ENCODE assay signal across 9 cellular contexts in genomic region chr15:64247535-64247905, GRCh38.
DNase-seq lines count a peak whose midpoint lies in the region; TF ChIP-seq lines count a peak whose summit lies in the region.
"Had no signal": no experiment of that assay in that cellular context is flagged by ENCODE, and none has a peak within 500 bp of the region (broad histone marks: within the 10 kb centered on the region; RNA-seq: fewer than 3 reads in every experiment).

No MANE protein-coding gene starts in this region.

- H3K36me3 ChIP-seq in liver (ENCODE audit: control insufficient read depth in 4 of 4, insufficient read depth in 3 of 4, low read depth in 1 of 4, low read length in 3 of 4) = no peaks in the 10 kb centered on the region
- no peaks in the 10 kb centered on the region; the same call in 1 of the 2 replicates for H3K36me3 ChIP-seq in WERI-Rb-1

- H3K27me3 ChIP-seq in liver (ENCODE audit: control insufficient read depth in 4 of 4, insufficient read depth in 4 of 4, low read length in 3 of 4) (no peaks in the 10 kb centered on the region), WERI-Rb-1 (ENCODE audit: insufficient read depth, low read depth, severe bottlenecking) (no peaks in the 10 kb centered on the region)

- TF ChIP-seq RAD21 in liver (IDR thresholded peaks at IDR 0.05) = no peak

- TF ChIP-seq CTCF in liver (IDR thresholded peaks at IDR 0.05; ENCODE audit: low read depth, low read length, missing input control) (no peak), WERI-Rb-1 (IDR thresholded peaks at IDR 0.05; ENCODE audit: low read depth, low read length) (no peak)

- peak overlapping the region; percentile 23 for H3K27ac Mint-ChIP-seq in activated CD4-positive, alpha-beta memory T cell treated with anti-CD3 and anti-CD28 coated beads for 36 hours
- H3K27ac Mint-ChIP-seq in activated CD4-positive, alpha-beta memory T cell treated with anti-CD3 and anti-CD28 coated beads, Interleukin-2, amount 10 ng/mL, durations not matched to agents 7 days and 5 days = no peak overlapping the region
- H3K27ac Mint-ChIP-seq in activated naive CD8-positive, alpha-beta T cell treated with anti-CD3 and anti-CD28 coated beads for 36 hours = peak overlapping the region; percentile 37

- CTCF ChIA-PET in activated CD4-positive, alpha-beta memory T cell treated with anti-CD3 and anti-CD28 coated beads for 36 hours (lab: Charles Lee) = interaction anchor here (0.6 to 1.2 kb wide), 3 partner anchors 9 to 109 kb away, joined by 3 read pairs; no protein-coding TSS in a partner anchor
- CTCF ChIA-PET in activated CD4-positive, alpha-beta memory T cell treated with anti-CD3 and anti-CD28 coated beads, Interleukin-2, amount 10 ng/mL, durations not matched to agents 7 days and 5 days (lab: Charles Lee) = interaction anchor here (0.6 kb wide), 1 partner anchor 1558 kb away, joined by 4 read pairs; no protein-coding TSS in a partner anchor

- H3K36me3 Mint-ChIP-seq in activated CD4-positive, alpha-beta memory T cell treated with anti-CD3 and anti-CD28 coated beads for 36 hours = peaks cover 14% of the 10 kb centered on the region
- peaks cover 18% of the 10 kb centered on the region for H3K36me3 Mint-ChIP-seq in activated CD4-positive, alpha-beta memory T cell treated with anti-CD3 and anti-CD28 coated beads, Interleukin-2, amount 10 ng/mL, durations not matched to agents 7 days and 5 days (ENCODE audit: low read depth)
- peaks cover 27% of the 10 kb centered on the region for H3K36me3 Mint-ChIP-seq in activated naive CD8-positive, alpha-beta T cell treated with anti-CD3 and anti-CD28 coated beads for 36 hours

- intact Hi-C loops in activated CD4-positive, alpha-beta memory T cell treated with anti-CD3 and anti-CD28 coated beads for 36 hours (cut with micrococcal nuclease) = loop anchor here (1.0 to 10.0 kb wide), 4 partner anchors 25 to 450 kb away; partner anchors contain the start of genes CIAO2A and SNX1

- no peak overlapping the region for H3K4me3 ChIP-seq in liver (ENCODE audit: low read depth in 1 of 3, low read length in 3 of 3)
- H3K4me3 ChIP-seq in WERI-Rb-1 (ENCODE audit: low read depth, low read length) = no peak overlapping the region

- peaks cover 2% of the 10 kb centered on the region for H3K27me3 Mint-ChIP-seq in activated CD4-positive, alpha-beta memory T cell treated with anti-CD3 and anti-CD28 coated beads for 36 hours
- H3K27me3 Mint-ChIP-seq in activated CD4-positive, alpha-beta memory T cell treated with anti-CD3 and anti-CD28 coated beads, Interleukin-2, amount 10 ng/mL, durations not matched to agents 7 days and 5 days = no peaks in the 10 kb centered on the region
- H3K27me3 Mint-ChIP-seq in activated naive CD8-positive, alpha-beta T cell treated with anti-CD3 and anti-CD28 coated beads for 36 hours = no peaks in the 10 kb centered on the region

- H3K4me3 Mint-ChIP-seq in activated CD4-positive, alpha-beta memory T cell treated with anti-CD3 and anti-CD28 coated beads for 36 hours = no peak overlapping the region
- H3K4me3 Mint-ChIP-seq in activated CD4-positive, alpha-beta memory T cell treated with anti-CD3 and anti-CD28 coated beads, Interleukin-2, amount 10 ng/mL, durations not matched to agents 7 days and 5 days = no peak overlapping the region
- H3K4me3 Mint-ChIP-seq in activated naive CD8-positive, alpha-beta T cell treated with anti-CD3 and anti-CD28 coated beads for 36 hours = no peak overlapping the region

- H3K4me1 ChIP-seq in liver (ENCODE audit: control insufficient read depth in 4 of 4, insufficient read depth in 4 of 4, low read length in 3 of 4) = peaks cover 0 to 14% (median 5%) of the 10 kb centered on the region in 4 donors

- no peaks in the 10 kb centered on the region for H3K9me3 ChIP-seq in liver (ENCODE audit: control insufficient read depth in 4 of 4, low read length in 3 of 4)
- H3K9me3 ChIP-seq in WERI-Rb-1 (ENCODE audit: severe bottlenecking) = no peaks in the 10 kb centered on the region

- no peak overlapping the region for H3K9ac ChIP-seq in liver (ENCODE audit: low read depth in 1 of 2, low read length in 2 of 2)

- no peak for DNase-seq in activated CD4-positive, alpha-beta memory T cell treated with anti-CD3 and anti-CD28 coated beads for 36 hours
- DNase-seq in activated CD4-positive, alpha-beta memory T cell treated with anti-CD3 and anti-CD28 coated beads, Interleukin-2, amount 10 ng/mL, durations not matched to agents 7 days and 5 days = no peak
- DNase-seq in activated naive CD8-positive, alpha-beta T cell treated with anti-CD3 and anti-CD28 coated beads for 36 hours = no peak
- DNase-seq in stimulated activated naive CD4-positive, alpha-beta T cell treated with Interleukin-2 at 50 U/mL for 16 hours (lab: John Stamatoyannopoulos, UW) = no peak
- DNase-seq in WERI-Rb-1 = no peak
- no peak for DNase-seq in NCI-H524 (lab: John Stamatoyannopoulos, UW)
- DNase-seq: effector CD4-positive, alpha-beta T cell had no signal

- peaks cover 2% of the 10 kb centered on the region for H3K9me3 Mint-ChIP-seq in activated CD4-positive, alpha-beta memory T cell treated with anti-CD3 and anti-CD28 coated beads for 36 hours
- H3K9me3 Mint-ChIP-seq in activated CD4-positive, alpha-beta memory T cell treated with anti-CD3 and anti-CD28 coated beads, Interleukin-2, amount 10 ng/mL, durations not matched to agents 7 days and 5 days = no peaks in the 10 kb centered on the region
- peaks cover 7% of the 10 kb centered on the region for H3K9me3 Mint-ChIP-seq in activated naive CD8-positive, alpha-beta T cell treated with anti-CD3 and anti-CD28 coated beads for 36 hours

- H3K27ac ChIP-seq in liver (ENCODE audit: low read depth in 1 of 2, low read length in 2 of 2) (peak overlapping the region; percentile 69 to 83), temporal lobe (ENCODE audit: low read depth, low read length) (peak overlapping the region; percentile 21), WERI-Rb-1 (no peak overlapping the region)

- POLR2A ChIA-PET in activated CD4-positive, alpha-beta memory T cell treated with anti-CD3 and anti-CD28 coated beads for 36 hours (lab: Charles Lee) = interaction anchor here (0.6 to 2.6 kb wide), 4 partner anchors 25 to 136 kb away, joined by 3 to 14 read pairs (median 5); partner anchors contain the start of gene PPIB
- POLR2A ChIA-PET in activated CD4-positive, alpha-beta memory T cell treated with anti-CD3 and anti-CD28 coated beads, Interleukin-2, amount 10 ng/mL, durations not matched to agents 7 days and 5 days (lab: Charles Lee) = interaction anchor here (1.0 to 2.5 kb wide), 6 partner anchors 16 to 627 kb away, joined by 3 to 12 read pairs (median 4); partner anchors contain the start of genes CSNK1G1 and TRIP4

- peaks cover 40% of the 10 kb centered on the region for H3K4me1 Mint-ChIP-seq in activated CD4-positive, alpha-beta memory T cell treated with anti-CD3 and anti-CD28 coated beads for 36 hours (ENCODE audit: low read depth)
- H3K4me1 Mint-ChIP-seq in activated CD4-positive, alpha-beta memory T cell treated with anti-CD3 and anti-CD28 coated beads, Interleukin-2, amount 10 ng/mL, durations not matched to agents 7 days and 5 days = peaks cover 54% of the 10 kb centered on the region
- H3K4me1 Mint-ChIP-seq in activated naive CD8-positive, alpha-beta T cell treated with anti-CD3 and anti-CD28 coated beads for 36 hours = peaks cover 36% of the 10 kb centered on the region

TF ChIP-seq in liver, 16 proteins besides CTCF, POLR2A, EP300 and RAD21 (continues in another document):
- TF ChIP-seq TAF1 (conservative IDR thresholded peaks at IDR 0.05) (no peak), ATF3 (IDR thresholded peaks at IDR 0.05) (no peak), NR2F2 (IDR thresholded peaks at IDR 0.05) (no peak), HNF4A (conservative IDR thresholded peaks at IDR 0.05) (peak; percentile 78 to 91), RXRA (IDR thresholded peaks at IDR 0.05) (no peak), ZBTB33 (IDR thresholded peaks at IDR 0.05) (no peak), GABPA (IDR thresholded peaks at IDR 0.05 in 1 of 2, conservative IDR thresholded peaks at IDR 0.05 in 1 of 2) (no peak), EGR1 (IDR thresholded peaks at IDR 0.05; ENCODE audit: low read depth in 2 of 2) (no peak), HNF4G (IDR thresholded peaks at IDR 0.05) (peak; percentile 72), SP1 (IDR thresholded peaks at IDR 0.05) (peak; percentile 65), YY1 (IDR thresholded peaks at IDR 0.05) (no peak), FOXA1 (IDR thresholded peaks at IDR 0.05) (no peak), FOXA2 (IDR thresholded peaks at IDR 0.05) (no peak), JUND (IDR thresholded peaks at IDR 0.05) (no peak)
